26 cellular contexts compared by ENCODE assay signal in the genomic region with DNA sequence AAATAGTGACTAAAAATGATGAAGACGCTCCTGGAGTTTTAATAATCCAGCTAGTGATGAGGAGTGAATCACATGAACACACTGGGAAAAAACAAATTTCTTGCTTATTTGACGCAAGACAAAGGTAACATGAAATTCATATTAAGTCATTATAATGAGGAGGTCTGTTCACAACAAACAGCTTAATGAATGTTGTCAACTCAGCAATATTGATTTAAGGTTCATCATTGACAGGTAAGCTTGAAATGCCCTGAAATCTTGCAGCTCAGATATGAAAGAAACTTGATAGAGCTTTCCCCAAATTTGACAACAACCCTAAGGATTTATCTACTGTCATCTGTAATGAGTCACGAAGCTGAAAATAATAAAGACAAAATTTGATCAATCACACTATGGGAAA.
DNase-seq lines count a peak whose midpoint lies in the region; ATAC-seq, FAIRE-seq and TF ChIP-seq lines count a peak whose summit lies in the region.
"Had no signal": no experiment of that assay in that cellular context is flagged by ENCODE, and none has a peak within 500 bp of the region (broad histone marks: within the 10 kb centered on the region; RNA-seq: fewer than 3 reads in every experiment).

No MANE protein-coding gene starts in this region.

- no peak for TF ChIP-seq RAD21 in HepG2 (CRISPR knock-in tag; IDR thresholded peaks at IDR 0.05)
- no peak for TF ChIP-seq RAD21 in IMR-90 (IDR thresholded peaks at IDR 0.05; ENCODE audit: low read length)
- no peak for TF ChIP-seq RAD21 in K562 (CRISPR knock-in tag; conservative IDR thresholded peaks at IDR 0.05 in 1 of 2, IDR thresholded peaks at IDR 0.05 in 1 of 2)

- H3K56ac ChIP-seq in IMR-90 (ENCODE audit: extremely low read depth, insufficient read depth, low read length): no peak overlapping the region

- TF ChIP-seq CTCF in HepG2 (CRISPR knock-in tag; IDR thresholded peaks at IDR 0.05): no peak
- TF ChIP-seq CTCF in right lobe of liver (IDR thresholded peaks at IDR 0.05): no peak
- no peak for TF ChIP-seq CTCF in IMR-90 (conservative IDR thresholded peaks at IDR 0.05; ENCODE audit: low read depth, low read length)
- no peak for TF ChIP-seq CTCF in K562 (IDR thresholded peaks at IDR 0.05 in 2 of 3, conservative IDR thresholded peaks at IDR 0.05 in 1 of 3; ENCODE audit: insufficient read depth in 2 of 3, low read depth in 1 of 3, low read length in 3 of 3)

- H3K9ac ChIP-seq in HepG2 (ENCODE audit: insufficient read depth, low read depth, low read length) (no peak overlapping the region), IMR-90 (ENCODE audit: low read depth, low read length) (no peak overlapping the region), K562 (ENCODE audit: insufficient read depth in 1 of 2, low read depth in 2 of 2, low read length in 2 of 2) (no peak overlapping the region)
- H3K9ac ChIP-seq: BLaER1 treated with 17β-estradiol and CSF1 and Interleukin-3, amounts not matched to agents 10 nM and 100 nM had no signal

- H4K5ac ChIP-seq in IMR-90 (ENCODE audit: low read depth, low read length): no peak overlapping the region

- H3K36me3 ChIP-seq in HepG2 (replicated peaks in 1 of 2; ENCODE audit: control insufficient read depth in 1 of 2, insufficient read depth in 2 of 2, low read length in 2 of 2): no peaks in the 10 kb centered on the region
- no peaks in the 10 kb centered on the region for H3K36me3 ChIP-seq in right lobe of liver
- no peaks in the 10 kb centered on the region for H3K36me3 ChIP-seq in IMR-90 (ENCODE audit: control insufficient read depth, insufficient read depth, low read length)
- no peaks in the 10 kb centered on the region for H3K36me3 ChIP-seq in K562 (ENCODE audit: control insufficient read depth, insufficient read depth, low read length)
- H3K36me3 ChIP-seq: BLaER1 treated with 17β-estradiol and CSF1 and Interleukin-3, amounts not matched to agents 10 nM and 100 nM had no signal

- H2AK5ac ChIP-seq in IMR-90 (ENCODE audit: low read depth, low read length): no peak overlapping the region

- no peak overlapping the region for H2AK9ac ChIP-seq in IMR-90 (replicated peaks; ENCODE audit: low read depth, low read length, poor library complexity)

- in situ Hi-C loops in HepG2 (cut with HindIII; ENCODE audit: extremely low pct_ligation_motif_present, low pct_unique_long_range_greater_than_20kb) (no loop called here), IMR-90 (cut with MboI; ENCODE audit: low sequenced_read_pairs) (no loop called here), K562 (cut with MboI) (no loop called here)

- no peak overlapping the region for H3K23ac ChIP-seq in IMR-90 (ENCODE audit: low read depth, low read length)

- H3K79me1 ChIP-seq in IMR-90 (ENCODE audit: low read depth in 1 of 2, low read length in 2 of 2): no peaks in the 10 kb centered on the region

- H3K27me3 ChIP-seq in HepG2 (ENCODE audit: control insufficient read depth in 1 of 2, insufficient read depth in 2 of 2, low read length in 2 of 2) (peaks cover 2 to 17% of the 10 kb centered on the region in 2 experiments; a peak in 2 of 5 replicates), right lobe of liver (no peaks in the 10 kb centered on the region), IMR-90 (ENCODE audit: control insufficient read depth, insufficient read depth, low read length) (no peaks in the 10 kb centered on the region), K562 (ENCODE audit: control insufficient read depth in 2 of 2, insufficient read depth in 2 of 2, low read length in 2 of 2) (no peaks in the 10 kb centered on the region)
- H3K27me3 ChIP-seq: BLaER1 treated with 17β-estradiol and CSF1 and Interleukin-3, amounts not matched to agents 10 nM and 100 nM had no signal

- H3K9me1 ChIP-seq in IMR-90 (ENCODE audit: insufficient read depth, low read length) (no peaks in the 10 kb centered on the region), K562 (ENCODE audit: control insufficient read depth, insufficient read depth, low read length) (no peaks in the 10 kb centered on the region)

- no peak for TF ChIP-seq POLR2A in HepG2 (IDR thresholded peaks at IDR 0.05; ENCODE audit: insufficient read depth in 1 of 2, low read depth in 2 of 2, low read length in 2 of 2)
- no peak for TF ChIP-seq POLR2A in right lobe of liver (IDR thresholded peaks at IDR 0.05)
- TF ChIP-seq POLR2A in IMR-90 (IDR thresholded peaks at IDR 0.05; ENCODE audit: low read depth, low read length): no peak
- no peak for TF ChIP-seq POLR2A in K562 (conservative IDR thresholded peaks at IDR 0.05)

- no peaks in the 10 kb centered on the region for H3K9me3 ChIP-seq in HepG2 (ENCODE audit: low read length)
- no peaks in the 10 kb centered on the region for H3K9me3 ChIP-seq in right lobe of liver
- H3K9me3 ChIP-seq in IMR-90 (ENCODE audit: control insufficient read depth, insufficient read depth, low read length): peaks cover 7% of the 10 kb centered on the region; the same call in 1 of the 2 replicates
- no peaks in the 10 kb centered on the region for H3K9me3 ChIP-seq in K562 (replicated peaks; ENCODE audit: control insufficient read depth, insufficient read depth, low read depth, low read length)
- H3K9me3 ChIP-seq: BLaER1 treated with 17β-estradiol and CSF1 and Interleukin-3, amounts not matched to agents 10 nM and 100 nM; Caco-2 had no signal

- H3K4ac ChIP-seq in IMR-90 (ENCODE audit: low read depth, low read length): no peak overlapping the region

- H2AFZ ChIP-seq in HepG2 (ENCODE audit: low read length): no peak overlapping the region
- no peak overlapping the region for H2AFZ ChIP-seq in IMR-90 (replicated peaks; ENCODE audit: low read length, poor library complexity)
- H2AFZ ChIP-seq in K562 (ENCODE audit: low read depth, low read length): no peak overlapping the region

- no peak for TF ChIP-seq EP300 in HepG2 (IDR thresholded peaks at IDR 0.05; ENCODE audit: low read depth in 2 of 2, low read length in 2 of 2)
- no peak for TF ChIP-seq EP300 in HepG2 (CRISPR knock-in tag; IDR thresholded peaks at IDR 0.05; ENCODE audit: borderline replicate concordance)
- TF ChIP-seq EP300 in K562 (IDR thresholded peaks at IDR 0.05; ENCODE audit: low read length): no peak

- no peaks in the 10 kb centered on the region for H4K20me1 ChIP-seq in HepG2 (ENCODE audit: insufficient read depth, low read length)
- H4K20me1 ChIP-seq in IMR-90 (ENCODE audit: insufficient read depth, low read length): no peaks in the 10 kb centered on the region
- no peaks in the 10 kb centered on the region for H4K20me1 ChIP-seq in K562 (replicated peaks; ENCODE audit: control insufficient read depth, insufficient read depth, low read length)
- H4K20me1 ChIP-seq: BLaER1 treated with 17β-estradiol and CSF1 and Interleukin-3, amounts not matched to agents 10 nM and 100 nM had no signal

- FAIRE-seq in HepG2 (lab: Jason Lieb, UNC) (no peak), K562 (lab: Jason Lieb, UNC) (no peak)
- FAIRE-seq: A204.1, D721Med, GM12878, GM12892, GM19239 had no signal

- CTCF ChIA-PET in HepG2 (lab: Yijun Ruan, JAX; ENCODE audit: low intra/inter-chr PET ratio, low total read pairs) (no interaction called here), IMR-90 (lab: Yijun Ruan, JAX) (no interaction called here), K562 (lab: Yijun Ruan, JAX; ENCODE audit: low intra/inter-chr PET ratio) (no interaction called here)

- no peak overlapping the region for H4K91ac ChIP-seq in IMR-90 (ENCODE audit: insufficient read depth, low read depth, low read length)

- intact Hi-C loops in HepG2 (cut with micrococcal nuclease; ENCODE audit: unreplicated experiment) (no loop called here), right lobe of liver (cut with DNase I) (no loop called here), IMR-90 (cut with micrococcal nuclease) (no loop called here), K562 (cut with micrococcal nuclease) (no loop called here)

- H3K79me2 ChIP-seq in HepG2 (ENCODE audit: insufficient read depth, low read length) (no peaks in the 10 kb centered on the region), K562 (ENCODE audit: control insufficient read depth, insufficient read depth, low read length) (no peaks in the 10 kb centered on the region)

- 2% methylated on average over 3 of the region's 3 CpGs for WGBS in HepG2 (ENCODE audit: low lambda C conversion rate)
- 44% methylated on average over 3 of the region's 3 CpGs for WGBS in right lobe of liver (ENCODE audit: insufficient coverage, low coverage, low lambda C conversion rate, missing lambda C conversion rate)
- WGBS in IMR-90 (ENCODE audit: extremely low coverage in 2 of 2, insufficient read length in 1 of 2), 2 experiments: no CpG with 5 or more reads among the region's 3 CpGs
- 0% methylated on average over 3 of the region's 3 CpGs for WGBS in K562 (ENCODE audit: insufficient coverage, low coverage, missing lambda C conversion rate)

- H2BK5ac ChIP-seq in IMR-90 (ENCODE audit: low read depth, low read length, poor library complexity, severe bottlenecking): no peak overlapping the region

- dilution Hi-C loops in IMR-90 (cut with HindIII; ENCODE audit: low sequenced_read_pairs, unreplicated experiment): no loop called here

- DNase-seq in HepG2 (ENCODE audit: low spot score) (no peak), right lobe of liver (no peak), IMR-90 (no peak), K562 (ENCODE audit: extremely low read depth in 1 of 4, low spot score in 3 of 4) (no peak), DMS114 treated with DMSO at 0.1 percent for 48 hours (lab: John Stamatoyannopoulos, UW; ENCODE audit: unreplicated experiment) (no peak)
- DNase-seq in activated CD4-positive, alpha-beta T cell treated with anti-CD3 and anti-CD28 coated beads for 48 hours: no peak
- DNase-seq: 8988T; AML-193; Caco-2; Calu3; CD4-positive, alpha-beta T cell; CD8-positive, alpha-beta T cell; DMS153; DMS53; DMS79; DND-41; EL; GDM1 had no signal

- no peak overlapping the region for H3K4me3 ChIP-seq in HepG2 (replicated peaks in 1 of 3; ENCODE audit: insufficient read depth in 1 of 3, low read depth in 2 of 3, low read length in 3 of 3)
- H3K4me3 ChIP-seq in right lobe of liver: no peak overlapping the region
- H3K4me3 ChIP-seq in IMR-90 (ENCODE audit: insufficient read depth, low read depth, low read length): no peak overlapping the region
- H3K4me3 ChIP-seq in K562: no peak overlapping the region
- H3K4me3 ChIP-seq: BLaER1 treated with 17β-estradiol and CSF1 and Interleukin-3, amounts not matched to agents 10 nM and 100 nM; GM12878 had no signal

- no peak for ATAC-seq in HepG2
- no peak for ATAC-seq in right lobe of liver
- ATAC-seq in IMR-90 (ENCODE audit: low read depth): no peak
- no peak for ATAC-seq in K562
- ATAC-seq in GM19455 (IDR thresholded peaks at IDR 0.05; ENCODE audit: unreplicated experiment): no peak
- ATAC-seq: CD8-positive, alpha-beta T cell; GM12878 had no signal

- H2BK120ac ChIP-seq in IMR-90 (ENCODE audit: low read depth, low read length): no peak overlapping the region

- H3K27ac ChIP-seq in HepG2 (ENCODE audit: extremely low read length, insufficient read depth, low read length) (no peak overlapping the region), right lobe of liver (no peak overlapping the region), IMR-90 (ENCODE audit: insufficient read depth, low read length) (no peak overlapping the region), K562 (ENCODE audit: extremely low read depth, low read depth, low read length) (no peak overlapping the region)
- H3K27ac ChIP-seq: BLaER1 treated with 17β-estradiol and CSF1 and Interleukin-3, amounts not matched to agents 10 nM and 100 nM; C4-2B had no signal

- H3K4me2 ChIP-seq in HepG2 (ENCODE audit: low read depth, low read length) (no peak overlapping the region), IMR-90 (ENCODE audit: low read depth, low read length) (no peak overlapping the region), K562 (ENCODE audit: insufficient read depth, low read length) (no peak overlapping the region)
- H3K4me2 ChIP-seq: BLaER1 treated with 17β-estradiol and CSF1 and Interleukin-3, amounts not matched to agents 10 nM and 100 nM had no signal

- H3K14ac ChIP-seq in IMR-90 (replicated peaks; ENCODE audit: low read depth, low read length): no peak overlapping the region

- BruUV-seq in HepG2 (replicated peaks; lab: Mats Ljungman, UMichigan) (no TSS peak), IMR-90 (replicated peaks; lab: Mats Ljungman, UMichigan) (no TSS peak), K562 (replicated peaks; lab: Mats Ljungman, UMichigan) (no TSS peak)

- H2BK15ac ChIP-seq in IMR-90 (ENCODE audit: low read depth, low read length): no peak overlapping the region

- no peak overlapping the region for H3K18ac ChIP-seq in IMR-90 (ENCODE audit: low read depth, low read length)

- no peak overlapping the region for H2BK20ac ChIP-seq in IMR-90 (ENCODE audit: low read depth, low read length)

- no peak overlapping the region for H4K8ac ChIP-seq in IMR-90 (ENCODE audit: low read depth in 2 of 2, low read length in 2 of 2)

- POLR2A ChIA-PET in HepG2 (lab: Yijun Ruan, JAX) (no interaction called here), IMR-90 (lab: Charles Lee; ENCODE audit: unreplicated experiment) (no interaction called here), K562 (lab: Yijun Ruan, JAX) (interaction anchor here (0.6 kb wide), 1 partner anchor 36 kb away, joined by 3 read pairs; no protein-coding TSS in a partner anchor)

- no peaks in the 10 kb centered on the region for H3K4me1 ChIP-seq in HepG2 (ENCODE audit: insufficient read depth, low read length)
- no peaks in the 10 kb centered on the region for H3K4me1 ChIP-seq in right lobe of liver
- H3K4me1 ChIP-seq in IMR-90 (ENCODE audit: control insufficient read depth, insufficient read depth, low read length): no peaks in the 10 kb centered on the region
- H3K4me1 ChIP-seq in K562 (replicated peaks in 1 of 2; ENCODE audit: control insufficient read depth in 2 of 2, insufficient read depth in 2 of 2, low read length in 2 of 2): no peaks in the 10 kb centered on the region
- H3K4me1 ChIP-seq: Caco-2 had no signal

Comparison
In these comparisons a context has a peak if more than half of its experiments do, and no peak if none do; other contexts are left out.
1. Of the 241 proteins assayed by ChIP-seq in both HepG2 and K562: peak only in HepG2: none; only in K562: MAFG; in both: MAFF and MAFK; in neither: 238.